ENCODE assay signal across 1 cellular context in the genomic region with DNA sequence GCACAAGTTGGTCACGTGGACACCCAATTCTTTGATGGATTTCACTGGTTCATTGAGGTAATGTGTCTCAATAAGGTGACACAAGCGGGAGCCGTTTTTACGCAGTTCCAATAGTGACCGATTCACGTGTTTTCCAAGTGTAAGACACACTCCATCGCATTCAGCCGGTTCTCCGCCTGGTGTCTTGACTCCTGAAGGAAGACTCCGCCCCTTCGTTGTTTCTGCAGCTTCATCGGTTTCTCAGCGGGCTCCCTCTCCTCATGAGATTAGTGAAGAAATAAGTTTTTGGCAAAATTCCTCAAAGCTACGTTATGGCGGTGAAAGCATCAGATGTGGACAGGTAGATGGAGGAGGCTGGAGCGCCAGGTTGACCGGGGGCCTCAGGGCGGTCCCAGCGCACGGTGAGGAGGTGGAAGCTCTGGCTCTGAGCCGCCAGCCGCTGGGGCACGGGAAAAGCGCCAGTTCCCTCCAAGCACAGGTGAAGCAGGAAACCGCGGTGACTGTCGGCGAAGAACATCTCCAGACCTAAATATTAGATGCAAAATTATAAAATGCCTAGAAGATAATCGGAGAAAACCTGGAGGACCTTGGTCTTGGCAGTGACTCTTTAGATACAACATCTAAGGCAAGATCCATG.
A peak's percentile ranks its signal among the peaks of the same experiment; 100 is the strongest.
TF ChIP-seq lines count a peak whose summit lies in the region.

No MANE protein-coding gene starts in this region.

TF ChIP-seq in K562, 482 proteins besides CTCF, POLR2A, EP300 and RAD21:
- TF ChIP-seq SAP30 (IDR thresholded peaks at IDR 0.05; ENCODE audit: borderline replicate concordance, insufficient read depth, low read depth, low read length, poor library complexity, severe bottlenecking) (no peak), HMG20B (CRISPR knock-in tag; IDR thresholded peaks at IDR 0.05) (no peak)
- TF ChIP-seq, protein P1, sequence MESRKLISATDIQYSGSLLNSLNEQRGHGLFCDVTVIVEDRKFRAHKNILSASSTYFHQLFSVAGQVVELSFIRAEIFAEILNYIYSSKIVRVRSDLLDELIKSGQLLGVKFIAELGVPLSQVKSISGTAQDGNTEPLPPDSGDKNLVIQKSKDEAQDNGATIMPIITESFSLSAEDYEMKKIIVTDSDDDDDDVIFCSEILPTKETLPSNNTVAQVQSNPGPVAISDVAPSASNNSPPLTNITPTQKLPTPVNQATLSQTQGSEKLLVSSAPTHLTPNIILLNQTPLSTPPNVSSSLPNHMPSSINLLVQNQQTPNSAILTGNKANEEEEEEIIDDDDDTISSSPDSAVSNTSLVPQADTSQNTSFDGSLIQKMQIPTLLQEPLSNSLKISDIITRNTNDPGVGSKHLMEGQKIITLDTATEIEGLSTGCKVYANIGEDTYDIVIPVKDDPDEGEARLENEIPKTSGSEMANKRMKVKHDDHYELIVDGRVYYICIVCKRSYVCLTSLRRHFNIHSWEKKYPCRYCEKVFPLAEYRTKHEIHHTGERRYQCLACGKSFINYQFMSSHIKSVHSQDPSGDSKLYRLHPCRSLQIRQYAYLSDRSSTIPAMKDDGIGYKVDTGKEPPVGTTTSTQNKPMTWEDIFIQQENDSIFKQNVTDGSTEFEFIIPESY (CRISPR knock-in tag; IDR thresholded peaks at IDR 0.05), result peak; percentile 72; the same call in 1 of the 2 replicates
- TF ChIP-seq, protein P2, sequence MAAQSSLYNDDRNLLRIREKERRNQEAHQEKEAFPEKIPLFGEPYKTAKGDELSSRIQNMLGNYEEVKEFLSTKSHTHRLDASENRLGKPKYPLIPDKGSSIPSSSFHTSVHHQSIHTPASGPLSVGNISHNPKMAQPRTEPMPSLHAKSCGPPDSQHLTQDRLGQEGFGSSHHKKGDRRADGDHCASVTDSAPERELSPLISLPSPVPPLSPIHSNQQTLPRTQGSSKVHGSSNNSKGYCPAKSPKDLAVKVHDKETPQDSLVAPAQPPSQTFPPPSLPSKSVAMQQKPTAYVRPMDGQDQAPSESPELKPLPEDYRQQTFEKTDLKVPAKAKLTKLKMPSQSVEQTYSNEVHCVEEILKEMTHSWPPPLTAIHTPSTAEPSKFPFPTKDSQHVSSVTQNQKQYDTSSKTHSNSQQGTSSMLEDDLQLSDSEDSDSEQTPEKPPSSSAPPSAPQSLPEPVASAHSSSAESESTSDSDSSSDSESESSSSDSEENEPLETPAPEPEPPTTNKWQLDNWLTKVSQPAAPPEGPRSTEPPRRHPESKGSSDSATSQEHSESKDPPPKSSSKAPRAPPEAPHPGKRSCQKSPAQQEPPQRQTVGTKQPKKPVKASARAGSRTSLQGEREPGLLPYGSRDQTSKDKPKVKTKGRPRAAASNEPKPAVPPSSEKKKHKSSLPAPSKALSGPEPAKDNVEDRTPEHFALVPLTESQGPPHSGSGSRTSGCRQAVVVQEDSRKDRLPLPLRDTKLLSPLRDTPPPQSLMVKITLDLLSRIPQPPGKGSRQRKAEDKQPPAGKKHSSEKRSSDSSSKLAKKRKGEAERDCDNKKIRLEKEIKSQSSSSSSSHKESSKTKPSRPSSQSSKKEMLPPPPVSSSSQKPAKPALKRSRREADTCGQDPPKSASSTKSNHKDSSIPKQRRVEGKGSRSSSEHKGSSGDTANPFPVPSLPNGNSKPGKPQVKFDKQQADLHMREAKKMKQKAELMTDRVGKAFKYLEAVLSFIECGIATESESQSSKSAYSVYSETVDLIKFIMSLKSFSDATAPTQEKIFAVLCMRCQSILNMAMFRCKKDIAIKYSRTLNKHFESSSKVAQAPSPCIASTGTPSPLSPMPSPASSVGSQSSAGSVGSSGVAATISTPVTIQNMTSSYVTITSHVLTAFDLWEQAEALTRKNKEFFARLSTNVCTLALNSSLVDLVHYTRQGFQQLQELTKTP (IDR thresholded peaks at IDR 0.05; ENCODE audit: low read depth in 1 of 2, partially characterized antibody in 2 of 2), result no peak
